In genomic region chr11:48095779-48096470, GRCh38 we compare ENCODE assay signal across 15 cellular contexts.
A peak's percentile ranks its signal among the peaks of the same experiment; 100 is the strongest.
DNase-seq lines count a peak whose midpoint lies in the region; ATAC-seq and TF ChIP-seq lines count a peak whose summit lies in the region.
"Had no signal": no experiment of that assay in that cellular context is flagged by ENCODE, and none has a peak within 500 bp of the region (broad histone marks: within the 10 kb centered on the region; RNA-seq: fewer than 3 reads in every experiment).

No MANE protein-coding gene starts in this region.

- peak overlapping the region; percentile 40 for H3K27ac Mint-ChIP-seq in GM23338
- peak overlapping the region; percentile 86 for H3K27ac Mint-ChIP-seq in neural crest cell (ENCODE audit: unreplicated experiment)

- H3K36me3 ChIP-seq in GM23338 (ENCODE audit: insufficient read depth), result no peaks in the 10 kb centered on the region
- peaks cover 0 to 5% (median 0%) of the 10 kb centered on the region in 6 donors for H3K36me3 ChIP-seq in spleen
- H3K36me3 ChIP-seq: ascending aorta had no signal

- H4K20me1 ChIP-seq in GM23338 (replicated peaks; ENCODE audit: insufficient read depth), result no peaks in the 10 kb centered on the region; the same call in 1 of the 2 replicates

- H3F3A ChIP-seq in GM23338 (replicated peaks; ENCODE audit: low read depth), result no peaks in the 10 kb centered on the region

- peaks cover 25% of the 10 kb centered on the region for H3K4me1 ChIP-seq in GM23338 (ENCODE audit: insufficient read depth)
- peaks cover 17 to 97% (median 59%) of the 10 kb centered on the region in 6 donors for H3K4me1 ChIP-seq in spleen
- H3K4me1 ChIP-seq: ascending aorta had no signal

- peak overlapping the region; percentile 76 for H3K27ac ChIP-seq in GM23338 (ENCODE audit: low read depth)
- peak overlapping the region; percentile 14 for H3K27ac ChIP-seq in angular gyrus (ENCODE audit: low read depth, low read length)
- peak overlapping the region in 3 of 8 donors; percentile 3 to 14 (median 8) for H3K27ac ChIP-seq in spleen
- H3K27ac ChIP-seq: ascending aorta had no signal

- intact Hi-C loops in spleen (cut with DNase I; ENCODE audit: low total_unique reads), result no loop called here

- TF ChIP-seq CTCF in GM23338 (conservative IDR thresholded peaks at IDR 0.05; ENCODE audit: low read depth in 2 of 2) (no peak), neural crest cell (conservative IDR thresholded peaks at IDR 0.05) (no peak), spleen (IDR thresholded peaks at IDR 0.05 in 8 of 11, conservative IDR thresholded peaks at IDR 0.05 in 3 of 11) (no peak)

- 60 to 73% (median 65%) methylated on average over 12 of the region's 12 CpGs for WGBS in spleen, 5 donors

- DNase-seq in AG20443 (ENCODE audit: low spot score) (peak; percentile 49), GM23338 (ENCODE audit: low spot score) (no peak), neural crest cell (ENCODE audit: low read depth, low spot score) (no peak), spleen (no peak)
- DNase-seq: CD8-positive, alpha-beta memory T cell; H7; Kasumi-1; NCI-H2029; NCI-H748 treated with DMSO at 0.1 percent for 48 hours; retina had no signal

- no peak overlapping the region; the same call in 2 of the 3 replicates for H3K4me3 Mint-ChIP-seq in GM23338
- no peak overlapping the region for H3K4me3 Mint-ChIP-seq in neural crest cell

- no peaks in the 10 kb centered on the region for H3K9me2 ChIP-seq in GM23338 (ENCODE audit: insufficient read depth)

- H3K36me3 Mint-ChIP-seq in GM23338 (ENCODE audit: low read depth) (no peaks in the 10 kb centered on the region), neural crest cell (ENCODE audit: low read depth) (no peaks in the 10 kb centered on the region)

- H3K9me3 ChIP-seq in spleen, result no peaks in the 10 kb centered on the region
- H3K9me3 ChIP-seq: ascending aorta had no signal

- H2AFZ ChIP-seq in GM23338, result no peak overlapping the region

- H3K79me2 ChIP-seq in GM23338 (replicated peaks; ENCODE audit: insufficient read depth), result peaks cover 7% of the 10 kb centered on the region; the same call in 1 of the 2 replicates

- H3K9me3 Mint-ChIP-seq in GM23338, result no peaks in the 10 kb centered on the region
- no peaks in the 10 kb centered on the region for H3K9me3 Mint-ChIP-seq in neural crest cell
- H3K9me3 Mint-ChIP-seq: CD8-positive, alpha-beta memory T cell had no signal

- H3K4me2 ChIP-seq in GM23338, result peak overlapping the region; percentile 46

- ATAC-seq in GM23338, result 0 out of 3 replicates have a peak, but pooled peaks have one; percentile 12
- no peak for ATAC-seq in GM21576 (IDR thresholded peaks at IDR 0.05; ENCODE audit: unreplicated experiment)
- no peak for ATAC-seq in HG02678 (IDR thresholded peaks at IDR 0.05; ENCODE audit: unreplicated experiment)
- ATAC-seq in HG02884 (IDR thresholded peaks at IDR 0.05; ENCODE audit: unreplicated experiment), result no peak

- H3K27me3 Mint-ChIP-seq in GM23338 (ENCODE audit: insufficient read depth, low read depth, poor library complexity) (peaks cover 4% of the 10 kb centered on the region), neural crest cell (ENCODE audit: low read depth) (no peaks in the 10 kb centered on the region)
- H3K27me3 Mint-ChIP-seq: CD8-positive, alpha-beta memory T cell had no signal

- TF ChIP-seq POLR2A in spleen (IDR thresholded peaks at IDR 0.05), result no peak

- H3K4me3 ChIP-seq in GM23338 (no peak overlapping the region), spleen (no peak overlapping the region)
- H3K4me3 ChIP-seq: ascending aorta had no signal

- no peaks in the 10 kb centered on the region for H3K27me3 ChIP-seq in GM23338 (ENCODE audit: insufficient read depth)
- H3K27me3 ChIP-seq in spleen (replicated peaks in 1 of 7), result no peaks in the 10 kb centered on the region
- H3K27me3 ChIP-seq: ascending aorta had no signal

- H3K4me1 Mint-ChIP-seq in GM23338, result peaks cover 37% of the 10 kb centered on the region
- H3K4me1 Mint-ChIP-seq in neural crest cell, result peaks cover 58% of the 10 kb centered on the region

TF ChIP-seq in GM23338, 12 proteins besides CTCF, POLR2A, EP300 and RAD21 (continues in another document):
- TF ChIP-seq STAT1 (IDR thresholded peaks at IDR 0.05; ENCODE audit: unreplicated experiment) (no peak), CREB1 (CRISPR knock-in tag; IDR thresholded peaks at IDR 0.05; ENCODE audit: low read depth) (no peak), JUNB (IDR thresholded peaks at IDR 0.05; ENCODE audit: unreplicated experiment) (no peak), REST (IDR thresholded peaks at IDR 0.05; ENCODE audit: unreplicated experiment) (no peak), POLR2AphosphoS5 (IDR thresholded peaks at IDR 0.05; ENCODE audit: low read depth) (no peak)
- TF ChIP-seq, protein P1, sequence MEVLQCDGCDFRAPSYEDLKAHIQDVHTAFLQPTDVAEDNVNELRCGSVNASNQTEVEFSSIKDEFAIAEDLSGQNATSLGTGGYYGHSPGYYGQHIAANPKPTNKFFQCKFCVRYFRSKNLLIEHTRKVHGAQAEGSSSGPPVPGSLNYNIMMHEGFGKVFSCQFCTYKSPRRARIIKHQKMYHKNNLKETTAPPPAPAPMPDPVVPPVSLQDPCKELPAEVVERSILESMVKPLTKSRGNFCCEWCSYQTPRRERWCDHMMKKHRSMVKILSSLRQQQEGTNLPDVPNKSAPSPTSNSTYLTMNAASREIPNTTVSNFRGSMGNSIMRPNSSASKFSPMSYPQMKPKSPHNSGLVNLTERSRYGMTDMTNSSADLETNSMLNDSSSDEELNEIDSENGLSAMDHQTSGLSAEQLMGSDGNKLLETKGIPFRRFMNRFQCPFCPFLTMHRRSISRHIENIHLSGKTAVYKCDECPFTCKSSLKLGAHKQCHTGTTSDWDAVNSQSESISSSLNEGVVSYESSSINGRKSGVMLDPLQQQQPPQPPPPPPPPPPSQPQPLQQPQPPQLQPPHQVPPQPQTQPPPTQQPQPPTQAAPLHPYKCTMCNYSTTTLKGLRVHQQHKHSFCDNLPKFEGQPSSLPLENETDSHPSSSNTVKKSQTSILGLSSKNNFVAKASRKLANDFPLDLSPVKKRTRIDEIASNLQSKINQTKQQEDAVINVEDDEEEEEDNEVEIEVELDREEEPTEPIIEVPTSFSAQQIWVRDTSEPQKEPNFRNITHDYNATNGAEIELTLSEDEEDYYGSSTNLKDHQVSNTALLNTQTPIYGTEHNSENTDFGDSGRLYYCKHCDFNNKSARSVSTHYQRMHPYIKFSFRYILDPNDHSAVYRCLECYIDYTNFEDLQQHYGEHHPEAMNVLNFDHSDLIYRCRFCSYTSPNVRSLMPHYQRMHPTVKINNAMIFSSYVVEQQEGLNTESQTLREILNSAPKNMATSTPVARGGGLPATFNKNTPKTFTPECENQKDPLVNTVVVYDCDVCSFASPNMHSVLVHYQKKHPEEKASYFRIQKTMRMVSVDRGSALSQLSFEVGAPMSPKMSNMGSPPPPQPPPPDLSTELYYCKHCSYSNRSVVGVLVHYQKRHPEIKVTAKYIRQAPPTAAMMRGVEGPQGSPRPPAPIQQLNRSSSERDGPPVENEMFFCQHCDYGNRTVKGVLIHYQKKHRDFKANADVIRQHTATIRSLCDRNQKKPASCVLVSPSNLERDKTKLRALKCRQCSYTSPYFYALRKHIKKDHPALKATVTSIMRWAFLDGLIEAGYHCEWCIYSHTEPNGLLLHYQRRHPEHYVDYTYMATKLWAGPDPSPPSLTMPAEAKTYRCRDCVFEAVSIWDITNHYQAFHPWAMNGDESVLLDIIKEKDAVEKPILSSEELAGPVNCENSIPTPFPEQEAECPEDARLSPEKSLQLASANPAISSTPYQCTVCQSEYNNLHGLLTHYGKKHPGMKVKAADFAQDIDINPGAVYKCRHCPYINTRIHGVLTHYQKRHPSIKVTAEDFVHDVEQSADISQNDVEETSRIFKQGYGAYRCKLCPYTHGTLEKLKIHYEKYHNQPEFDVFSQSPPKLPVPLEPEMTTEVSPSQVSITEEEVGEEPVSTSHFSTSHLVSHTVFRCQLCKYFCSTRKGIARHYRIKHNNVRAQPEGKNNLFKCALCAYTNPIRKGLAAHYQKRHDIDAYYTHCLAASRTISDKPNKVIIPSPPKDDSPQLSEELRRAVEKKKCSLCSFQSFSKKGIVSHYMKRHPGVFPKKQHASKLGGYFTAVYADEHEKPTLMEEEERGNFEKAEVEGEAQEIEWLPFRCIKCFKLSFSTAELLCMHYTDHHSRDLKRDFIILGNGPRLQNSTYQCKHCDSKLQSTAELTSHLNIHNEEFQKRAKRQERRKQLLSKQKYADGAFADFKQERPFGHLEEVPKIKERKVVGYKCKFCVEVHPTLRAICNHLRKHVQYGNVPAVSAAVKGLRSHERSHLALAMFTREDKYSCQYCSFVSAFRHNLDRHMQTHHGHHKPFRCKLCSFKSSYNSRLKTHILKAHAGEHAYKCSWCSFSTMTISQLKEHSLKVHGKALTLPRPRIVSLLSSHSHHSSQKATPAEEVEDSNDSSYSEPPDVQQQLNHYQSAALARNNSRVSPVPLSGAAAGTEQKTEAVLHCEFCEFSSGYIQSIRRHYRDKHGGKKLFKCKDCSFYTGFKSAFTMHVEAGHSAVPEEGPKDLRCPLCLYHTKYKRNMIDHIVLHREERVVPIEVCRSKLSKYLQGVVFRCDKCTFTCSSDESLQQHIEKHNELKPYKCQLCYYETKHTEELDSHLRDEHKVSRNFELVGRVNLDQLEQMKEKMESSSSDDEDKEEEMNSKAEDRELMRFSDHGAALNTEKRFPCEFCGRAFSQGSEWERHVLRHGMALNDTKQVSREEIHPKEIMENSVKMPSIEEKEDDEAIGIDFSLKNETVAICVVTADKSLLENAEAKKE (CRISPR knock-in tag; IDR thresholded peaks at IDR 0.05), result no peak
